Comparison of ENCODE assay signal across 22 cellular contexts in genomic region chr6:40183902-40184301, GRCh38.
A peak's percentile ranks its signal among the peaks of the same experiment; 100 is the strongest.
DNase-seq lines count a peak whose midpoint lies in the region; ATAC-seq, FAIRE-seq and TF ChIP-seq lines count a peak whose summit lies in the region.
"Had no signal": no experiment of that assay in that cellular context is flagged by ENCODE, and none has a peak within 500 bp of the region (broad histone marks: within the 10 kb centered on the region; RNA-seq: fewer than 3 reads in every experiment).

No MANE protein-coding gene starts in this region.

- no peak for TF ChIP-seq RAD21 in HepG2 (CRISPR knock-in tag; IDR thresholded peaks at IDR 0.05)
- no peak for TF ChIP-seq RAD21 in H1 (IDR thresholded peaks at IDR 0.05 in 1 of 2, conservative IDR thresholded peaks at IDR 0.05 in 1 of 2; ENCODE audit: low read depth in 2 of 2, low read length in 2 of 2)

- H3K56ac ChIP-seq in H1 (replicated peaks; ENCODE audit: insufficient read length, low read depth, low read length), result no peak overlapping the region

- no peak overlapping the region for H4K5ac ChIP-seq in H1 (ENCODE audit: insufficient read length, low read depth, low read length)

- peak overlapping the region; percentile 93 for H2BK5ac ChIP-seq in H1 (ENCODE audit: low read depth, low read length)

- no TSS peak for BruUV-seq in HepG2 (replicated peaks; lab: Mats Ljungman, UMichigan)

- no peaks in the 10 kb centered on the region for H4K20me1 ChIP-seq in HepG2 (ENCODE audit: insufficient read depth, low read length)
- H4K20me1 ChIP-seq in H1 (replicated peaks in 1 of 2; ENCODE audit: control insufficient read depth in 1 of 2, insufficient read depth in 2 of 2, low read length in 2 of 2), result no peaks in the 10 kb centered on the region

- FAIRE-seq in HepG2 (lab: Jason Lieb, UNC) (no peak), H1 (lab: Jason Lieb, UNC) (peak; percentile 92)
- FAIRE-seq: GM12891, RCC 7860 had no signal

- no peak for DNase-seq in HepG2 (ENCODE audit: low spot score)
- DNase-seq in right lobe of liver, result no peak
- no peak for DNase-seq in H1 (ENCODE audit: low read depth in 1 of 2, low spot score in 2 of 2)
- DNase-seq in nephron progenitor cell, result no peak
- DNase-seq in GM10266 (ENCODE audit: extremely low spot score), result no peak
- no peak for DNase-seq in GOT3 (lab: John Stamatoyannopoulos, UW)
- DNase-seq: BE2C; Caco-2; CD4-positive, CD25-positive, alpha-beta regulatory T cell; GDM1; Kasumi-1; MG63; NCI-H1048; NCI-H146; NCI-H2029 treated with DMSO at 0.1 percent for 48 hours; NCI-H510A; NCI-H774 had no signal

- peaks cover 20% of the 10 kb centered on the region for H3K36me3 Mint-ChIP-seq in nephron progenitor cell (ENCODE audit: low read depth)
- H3K36me3 Mint-ChIP-seq: CD4-positive, CD25-positive, alpha-beta regulatory T cell had no signal

- H2AFZ ChIP-seq in HepG2 (ENCODE audit: low read length) (no peak overlapping the region), H1 (ENCODE audit: low read length) (peak overlapping the region; percentile 89)
- H2AFZ ChIP-seq: GM23338 had no signal

- no peaks in the 10 kb centered on the region for H3K79me1 ChIP-seq in H1 (ENCODE audit: low read depth, low read length)

- TF ChIP-seq POLR2A in HepG2 (IDR thresholded peaks at IDR 0.05; ENCODE audit: insufficient read depth in 1 of 2, low read depth in 2 of 2, low read length in 2 of 2), result no peak
- no peak for TF ChIP-seq POLR2A in right lobe of liver (IDR thresholded peaks at IDR 0.05)
- peak in 1 of 2 experiments; percentile 48; a peak in 1 of 3 replicates for TF ChIP-seq POLR2A in H1 (IDR thresholded peaks at IDR 0.05; ENCODE audit: control extremely low read depth in 1 of 2, low read depth in 2 of 2, low read length in 2 of 2)

- H3K36me3 ChIP-seq in HepG2 (replicated peaks in 1 of 2; ENCODE audit: control insufficient read depth in 1 of 2, insufficient read depth in 2 of 2, low read length in 2 of 2) (no peaks in the 10 kb centered on the region), right lobe of liver (no peaks in the 10 kb centered on the region), H1 (ENCODE audit: control insufficient read depth in 2 of 4, insufficient read depth in 4 of 4, low read length in 3 of 4) (no peaks in the 10 kb centered on the region)
- H3K36me3 ChIP-seq: BE2C, MG63 had no signal

- H3K79me2 ChIP-seq in HepG2 (ENCODE audit: insufficient read depth, low read length), result no peaks in the 10 kb centered on the region
- H3K79me2 ChIP-seq in H1 (ENCODE audit: control insufficient read depth in 1 of 2, insufficient read depth in 2 of 2, low read length in 2 of 2), result no peaks in the 10 kb centered on the region

- peaks cover 12% of the 10 kb centered on the region for H3K4me1 Mint-ChIP-seq in nephron progenitor cell
- H3K4me1 Mint-ChIP-seq: CD4-positive, CD25-positive, alpha-beta regulatory T cell had no signal

- H3K14ac ChIP-seq in H1 (ENCODE audit: insufficient read length), result no peak overlapping the region

- H3K27me3 Mint-ChIP-seq in nephron progenitor cell (ENCODE audit: low read depth, poor library complexity), result peaks cover 6% of the 10 kb centered on the region

- no peak overlapping the region for H3K23ac ChIP-seq in H1 (ENCODE audit: insufficient read length)

- no peak overlapping the region for H3K4me3 Mint-ChIP-seq in nephron progenitor cell
- H3K4me3 Mint-ChIP-seq: CD4-positive, CD25-positive, alpha-beta regulatory T cell; GM23338 had no signal

- peak overlapping the region; percentile 72; the same call in 1 of the 2 replicates for H2AK5ac ChIP-seq in H1 (ENCODE audit: low read depth, low read length)

- H3K9me3 ChIP-seq in HepG2 (ENCODE audit: low read length) (peaks cover 59% of the 10 kb centered on the region), right lobe of liver (no peaks in the 10 kb centered on the region), H1 (ENCODE audit: insufficient read depth in 2 of 2, low read depth in 1 of 2, low read length in 1 of 2) (no peaks in the 10 kb centered on the region)
- H3K9me3 ChIP-seq: BE2C, MG63 had no signal

- 46% methylated on average over 4 of the region's 4 CpGs for WGBS in HepG2 (ENCODE audit: low lambda C conversion rate)
- 94% methylated on average over 4 of the region's 4 CpGs for WGBS in right lobe of liver (ENCODE audit: insufficient coverage, low coverage, low lambda C conversion rate, missing lambda C conversion rate)
- WGBS in H1 (ENCODE audit: extremely low coverage in 1 of 2, insufficient coverage in 1 of 2, insufficient read length in 1 of 2, insufficient replicate concordance in 2 of 2, low coverage in 1 of 2, low lambda C conversion rate in 2 of 2, missing lambda C conversion rate in 1 of 2), 2 experiments, result 63% methylated on average over 4 of the region's 4 CpGs; no CpG with 5 or more reads in 1 of the 2 experiments

- intact Hi-C loops in HepG2 (cut with micrococcal nuclease; ENCODE audit: unreplicated experiment), result no loop called here
- intact Hi-C loops in right lobe of liver (cut with DNase I), result no loop called here

- H2BK12ac ChIP-seq in H1 (ENCODE audit: low read depth, low read length), result 0 out of 2 replicates have a peak overlapping the region, but pooled peaks have one; percentile 10

- POLR2A ChIA-PET in HepG2 (lab: Yijun Ruan, JAX), result no interaction called here
- POLR2A ChIA-PET in H1 (lab: Charles Lee; ENCODE audit: partially characterized antibody), result no interaction called here

- in situ Hi-C loops in HepG2 (cut with HindIII; ENCODE audit: extremely low pct_ligation_motif_present, low pct_unique_long_range_greater_than_20kb), result no loop called here

- H3K9ac ChIP-seq in HepG2 (ENCODE audit: insufficient read depth, low read depth, low read length) (no peak overlapping the region), H1 (replicated peaks in 1 of 4; ENCODE audit: extremely low read depth in 1 of 4, low read depth in 3 of 4, low read length in 3 of 4) (peak overlapping the region in 2 of 4 experiments; percentile 28 to 41; a peak in 3 of 7 replicates)

- no peak overlapping the region for H2BK120ac ChIP-seq in H1 (replicated peaks; ENCODE audit: low read depth, low read length)

- CTCF ChIA-PET in HepG2 (lab: Yijun Ruan, JAX; ENCODE audit: low intra/inter-chr PET ratio, low total read pairs) (no interaction called here), H1 (lab: Charles Lee; ENCODE audit: partially characterized antibody) (interaction anchor here (0.8 to 1.2 kb wide), 3 partner anchors 24 to 124 kb away, joined by 3 to 4 read pairs (median 3); no protein-coding TSS in a partner anchor)

- no peak overlapping the region for H2BK15ac ChIP-seq in H1 (ENCODE audit: low read length)

- H4K8ac ChIP-seq in H1 (ENCODE audit: extremely low read depth, insufficient read depth, low read length), result no peak overlapping the region

- H3K18ac ChIP-seq in H1 (ENCODE audit: extremely low read depth, low read length), result 0 out of 2 replicates have a peak overlapping the region, but pooled peaks have one; percentile 33

- peaks cover 56% of the 10 kb centered on the region for H3K9me3 Mint-ChIP-seq in nephron progenitor cell

- H3K4me1 ChIP-seq in HepG2 (ENCODE audit: insufficient read depth, low read length), result no peaks in the 10 kb centered on the region
- no peaks in the 10 kb centered on the region for H3K4me1 ChIP-seq in right lobe of liver
- peaks cover 0 to 10% (median 4%) of the 10 kb centered on the region in 4 experiments; a peak in 5 of 7 replicates for H3K4me1 ChIP-seq in H1 (replicated peaks in 1 of 4; ENCODE audit: control insufficient read depth in 3 of 4, insufficient read depth in 4 of 4, low read length in 3 of 4)
- H3K4me1 ChIP-seq: BE2C, Caco-2 had no signal

- H3K4me3 ChIP-seq in HepG2 (replicated peaks in 1 of 3; ENCODE audit: insufficient read depth in 1 of 3, low read depth in 2 of 3, low read length in 3 of 3) (no peak overlapping the region), right lobe of liver (no peak overlapping the region), H1 (ENCODE audit: extremely low read depth in 1 of 4, insufficient read depth in 2 of 4, low read depth in 3 of 4, low read length in 4 of 4) (no peak overlapping the region)
- H3K4me3 ChIP-seq: GM23338, MG63 had no signal

- H3K27me3 ChIP-seq in HepG2 (ENCODE audit: control insufficient read depth in 1 of 2, insufficient read depth in 2 of 2, low read length in 2 of 2) (no peaks in the 10 kb centered on the region), right lobe of liver (no peaks in the 10 kb centered on the region), H1 (replicated peaks in 1 of 4; ENCODE audit: control insufficient read depth in 3 of 4, extremely low read depth in 1 of 4, insufficient read depth in 3 of 4, low read length in 3 of 4) (no peaks in the 10 kb centered on the region)
- H3K27me3 ChIP-seq: BE2C, MG63 had no signal

- H3K4ac ChIP-seq in H1 (replicated peaks; ENCODE audit: insufficient read length, low read depth, low read length), result no peak overlapping the region

- no peaks in the 10 kb centered on the region for H3K23me2 ChIP-seq in H1 (ENCODE audit: low read depth, low read length)

- H3K27ac Mint-ChIP-seq in nephron progenitor cell, result peak overlapping the region; percentile 60
- H3K27ac Mint-ChIP-seq: CD4-positive, CD25-positive, alpha-beta regulatory T cell; GM23338 had no signal

- TF ChIP-seq CTCF in HepG2 (CRISPR knock-in tag; IDR thresholded peaks at IDR 0.05) (no peak), right lobe of liver (IDR thresholded peaks at IDR 0.05) (no peak), H1 (IDR thresholded peaks at IDR 0.05; ENCODE audit: control extremely low read depth in 1 of 3, insufficient read depth in 1 of 3, low read depth in 1 of 3, low read length in 3 of 3) (no peak), nephron progenitor cell (IDR thresholded peaks at IDR 0.05) (no peak), GM10266 (IDR thresholded peaks at IDR 0.05; ENCODE audit: control insufficient read depth, insufficient read depth, low read depth, missing control alignments) (no peak)

- H3K27ac ChIP-seq in HepG2 (ENCODE audit: extremely low read length, insufficient read depth, low read length) (no peak overlapping the region), right lobe of liver (no peak overlapping the region), H1 (ENCODE audit: low read depth, low read length) (peak overlapping the region; percentile 80)

- no peak overlapping the region for H4K91ac ChIP-seq in H1 (replicated peaks; ENCODE audit: insufficient read length, low read length)

- peak overlapping the region; percentile 92; the same call in 1 of the 2 replicates for H2BK20ac ChIP-seq in H1 (ENCODE audit: low read length)

- no peak overlapping the region for H3K4me2 ChIP-seq in HepG2 (ENCODE audit: low read depth, low read length)
- no peak overlapping the region for H3K4me2 ChIP-seq in H1 (ENCODE audit: insufficient read depth in 1 of 2, low read depth in 2 of 2, low read length in 2 of 2)
- H3K4me2 ChIP-seq: GM23338 had no signal

- no peak for TF ChIP-seq EP300 in HepG2 (IDR thresholded peaks at IDR 0.05; ENCODE audit: low read depth in 2 of 2, low read length in 2 of 2)
- TF ChIP-seq EP300 in HepG2 (CRISPR knock-in tag; IDR thresholded peaks at IDR 0.05; ENCODE audit: borderline replicate concordance), result no peak
- TF ChIP-seq EP300 in H1 (IDR thresholded peaks at IDR 0.05; ENCODE audit: borderline replicate concordance in 1 of 2, low read depth in 2 of 2, low read length in 2 of 2), result peak in 1 of 2 experiments; percentile 66; a peak in 1 of 3 replicates

- no peak for ATAC-seq in HepG2
- ATAC-seq in right lobe of liver, result no peak
- ATAC-seq in HG03045 (IDR thresholded peaks at IDR 0.05; ENCODE audit: unreplicated experiment), result no peak
- ATAC-seq: GM23338, Right ventricle myocardium inferior had no signal

Comparison
In these comparisons a context has a peak if more than half of its experiments do, and no peak if none do; other contexts are left out.
1. Of the 41 proteins assayed by ChIP-seq in both HepG2 and H1: peak only in HepG2: none; only in H1: ASH2L, MAX, POLR2AphosphoS5, SRF, TBP and YY1; in both: none; in neither: 33; mixed calls (peak in some experiments, not most) for 2.